2 cellular contexts compared by ENCODE assay signal in the genomic region with DNA sequence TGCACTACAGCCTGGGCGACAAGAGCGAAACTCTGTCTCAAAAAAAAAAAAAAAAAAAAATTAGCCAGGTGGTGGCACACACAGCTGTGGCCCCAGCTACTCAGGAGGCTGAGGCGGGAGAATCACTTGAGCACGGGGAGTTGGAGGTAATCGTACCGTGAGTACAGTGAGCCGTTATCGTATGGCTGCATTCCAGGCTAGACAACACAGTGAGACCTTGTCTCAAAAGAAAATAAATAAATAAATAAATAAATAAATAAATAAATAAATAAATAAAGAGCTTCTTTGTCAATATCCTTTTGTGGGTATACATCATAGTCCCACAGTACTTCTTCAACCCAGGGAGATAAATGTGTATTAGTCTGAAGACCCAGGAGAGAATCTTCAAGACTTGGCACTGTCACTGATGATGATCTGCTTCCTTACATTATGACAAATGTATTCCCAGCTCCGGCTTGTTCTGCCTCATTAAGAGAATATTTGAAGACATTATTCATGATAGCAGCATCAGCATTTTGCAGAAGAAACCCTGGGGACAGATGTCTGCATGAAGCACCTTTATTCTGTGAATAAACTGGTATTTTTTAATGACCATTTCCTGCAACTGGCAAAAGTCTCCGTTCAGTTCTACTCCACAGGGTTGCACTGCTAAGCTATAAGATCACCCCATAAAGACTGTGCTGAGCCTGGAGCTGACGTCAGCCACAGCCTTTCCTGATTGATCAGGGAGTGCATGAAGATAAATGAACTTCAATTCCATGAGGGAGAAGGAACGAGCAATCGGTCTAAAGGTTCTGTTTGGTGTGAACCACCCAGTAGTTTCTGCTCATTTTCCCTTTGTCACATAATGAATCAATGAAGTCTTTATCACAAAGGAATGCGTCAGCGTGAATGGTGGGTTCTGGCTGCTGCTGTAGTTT.
TF ChIP-seq lines count a peak whose summit lies in the region.

No MANE protein-coding gene starts in this region.

TF ChIP-seq in SK-N-SH treated with all-trans-retinoic acid at 6 μM for 48 hours, 23 proteins besides CTCF, POLR2A, EP300 and RAD21 (continued from another document):
- TF ChIP-seq, protein P1, sequence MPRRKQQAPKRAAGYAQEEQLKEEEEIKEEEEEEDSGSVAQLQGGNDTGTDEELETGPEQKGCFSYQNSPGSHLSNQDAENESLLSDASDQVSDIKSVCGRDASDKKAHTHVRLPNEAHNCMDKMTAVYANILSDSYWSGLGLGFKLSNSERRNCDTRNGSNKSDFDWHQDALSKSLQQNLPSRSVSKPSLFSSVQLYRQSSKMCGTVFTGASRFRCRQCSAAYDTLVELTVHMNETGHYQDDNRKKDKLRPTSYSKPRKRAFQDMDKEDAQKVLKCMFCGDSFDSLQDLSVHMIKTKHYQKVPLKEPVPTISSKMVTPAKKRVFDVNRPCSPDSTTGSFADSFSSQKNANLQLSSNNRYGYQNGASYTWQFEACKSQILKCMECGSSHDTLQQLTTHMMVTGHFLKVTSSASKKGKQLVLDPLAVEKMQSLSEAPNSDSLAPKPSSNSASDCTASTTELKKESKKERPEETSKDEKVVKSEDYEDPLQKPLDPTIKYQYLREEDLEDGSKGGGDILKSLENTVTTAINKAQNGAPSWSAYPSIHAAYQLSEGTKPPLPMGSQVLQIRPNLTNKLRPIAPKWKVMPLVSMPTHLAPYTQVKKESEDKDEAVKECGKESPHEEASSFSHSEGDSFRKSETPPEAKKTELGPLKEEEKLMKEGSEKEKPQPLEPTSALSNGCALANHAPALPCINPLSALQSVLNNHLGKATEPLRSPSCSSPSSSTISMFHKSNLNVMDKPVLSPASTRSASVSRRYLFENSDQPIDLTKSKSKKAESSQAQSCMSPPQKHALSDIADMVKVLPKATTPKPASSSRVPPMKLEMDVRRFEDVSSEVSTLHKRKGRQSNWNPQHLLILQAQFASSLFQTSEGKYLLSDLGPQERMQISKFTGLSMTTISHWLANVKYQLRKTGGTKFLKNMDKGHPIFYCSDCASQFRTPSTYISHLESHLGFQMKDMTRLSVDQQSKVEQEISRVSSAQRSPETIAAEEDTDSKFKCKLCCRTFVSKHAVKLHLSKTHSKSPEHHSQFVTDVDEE (CRISPR knock-in tag; IDR thresholded peaks at IDR 0.05): no peak
- TF ChIP-seq RARB (CRISPR knock-in tag; IDR thresholded peaks at IDR 0.05) (no peak), ZFP30 (CRISPR knock-in tag; IDR thresholded peaks at IDR 0.05) (no peak), SNAI2 (CRISPR knock-in tag; IDR thresholded peaks at IDR 0.05) (no peak), ZNF70 (CRISPR knock-in tag; IDR thresholded peaks at IDR 0.05) (no peak), TOX (CRISPR knock-in tag; IDR thresholded peaks at IDR 0.05; ENCODE audit: borderline replicate concordance) (no peak), ZNF8 (CRISPR knock-in tag; IDR thresholded peaks at IDR 0.05) (no peak), ZNF565 (CRISPR knock-in tag; conservative IDR thresholded peaks at IDR 0.05; ENCODE audit: low read depth) (no peak), ZC3H10 (CRISPR knock-in tag; IDR thresholded peaks at IDR 0.05) (no peak), TCF4 (CRISPR knock-in tag; IDR thresholded peaks at IDR 0.05; ENCODE audit: borderline replicate concordance) (no peak), ZFP3 (CRISPR knock-in tag; IDR thresholded peaks at IDR 0.05) (no peak)
- TF ChIP-seq, protein P2, sequence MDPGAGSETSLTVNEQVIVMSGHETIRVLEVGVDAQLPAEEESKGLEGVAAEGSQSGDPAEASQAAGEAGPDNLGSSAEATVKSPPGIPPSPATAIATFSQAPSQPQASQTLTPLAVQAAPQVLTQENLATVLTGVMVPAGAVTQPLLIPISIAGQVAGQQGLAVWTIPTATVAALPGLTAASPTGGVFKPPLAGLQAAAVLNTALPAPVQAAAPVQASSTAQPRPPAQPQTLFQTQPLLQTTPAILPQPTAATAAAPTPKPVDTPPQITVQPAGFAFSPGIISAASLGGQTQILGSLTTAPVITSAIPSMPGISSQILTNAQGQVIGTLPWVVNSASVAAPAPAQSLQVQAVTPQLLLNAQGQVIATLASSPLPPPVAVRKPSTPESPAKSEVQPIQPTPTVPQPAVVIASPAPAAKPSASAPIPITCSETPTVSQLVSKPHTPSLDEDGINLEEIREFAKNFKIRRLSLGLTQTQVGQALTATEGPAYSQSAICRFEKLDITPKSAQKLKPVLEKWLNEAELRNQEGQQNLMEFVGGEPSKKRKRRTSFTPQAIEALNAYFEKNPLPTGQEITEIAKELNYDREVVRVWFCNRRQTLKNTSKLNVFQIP (CRISPR knock-in tag; IDR thresholded peaks at IDR 0.05; ENCODE audit: borderline replicate concordance, low read depth): no peak

TF ChIP-seq in SK-N-SH, 30 proteins besides CTCF, POLR2A, EP300 and RAD21 (continued from another document):
- TF ChIP-seq, protein P3, sequence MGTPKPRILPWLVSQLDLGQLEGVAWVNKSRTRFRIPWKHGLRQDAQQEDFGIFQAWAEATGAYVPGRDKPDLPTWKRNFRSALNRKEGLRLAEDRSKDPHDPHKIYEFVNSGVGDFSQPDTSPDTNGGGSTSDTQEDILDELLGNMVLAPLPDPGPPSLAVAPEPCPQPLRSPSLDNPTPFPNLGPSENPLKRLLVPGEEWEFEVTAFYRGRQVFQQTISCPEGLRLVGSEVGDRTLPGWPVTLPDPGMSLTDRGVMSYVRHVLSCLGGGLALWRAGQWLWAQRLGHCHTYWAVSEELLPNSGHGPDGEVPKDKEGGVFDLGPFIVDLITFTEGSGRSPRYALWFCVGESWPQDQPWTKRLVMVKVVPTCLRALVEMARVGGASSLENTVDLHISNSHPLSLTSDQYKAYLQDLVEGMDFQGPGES (IDR thresholded peaks at IDR 0.05; ENCODE audit: low read depth, low read length): no peak
- TF ChIP-seq, protein P4, sequence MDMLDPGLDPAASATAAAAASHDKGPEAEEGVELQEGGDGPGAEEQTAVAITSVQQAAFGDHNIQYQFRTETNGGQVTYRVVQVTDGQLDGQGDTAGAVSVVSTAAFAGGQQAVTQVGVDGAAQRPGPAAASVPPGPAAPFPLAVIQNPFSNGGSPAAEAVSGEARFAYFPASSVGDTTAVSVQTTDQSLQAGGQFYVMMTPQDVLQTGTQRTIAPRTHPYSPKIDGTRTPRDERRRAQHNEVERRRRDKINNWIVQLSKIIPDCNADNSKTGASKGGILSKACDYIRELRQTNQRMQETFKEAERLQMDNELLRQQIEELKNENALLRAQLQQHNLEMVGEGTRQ (IDR thresholded peaks at IDR 0.05; ENCODE audit: borderline replicate concordance, low read depth, low read length): no peak
- TF ChIP-seq TAF1 (IDR thresholded peaks at IDR 0.05; ENCODE audit: borderline replicate concordance, low read depth, low read length) (no peak), NRF1 (IDR thresholded peaks at IDR 0.05; ENCODE audit: low read depth, low read length) (no peak), GATA2 (CRISPR knock-in tag; IDR thresholded peaks at IDR 0.05) (no peak), FOXJ3 (CRISPR knock-in tag; IDR thresholded peaks at IDR 0.05) (no peak), YY1 (IDR thresholded peaks at IDR 0.05; ENCODE audit: low read depth) (no peak), MEF2A (IDR thresholded peaks at IDR 0.05; ENCODE audit: borderline replicate concordance, low read depth) (no peak), CHD2 (IDR thresholded peaks at IDR 0.05; ENCODE audit: low read length, partially characterized antibody) (no peak), SIN3A (IDR thresholded peaks at IDR 0.05; ENCODE audit: borderline replicate concordance, low read depth, low read length) (no peak), FOXM1 (IDR thresholded peaks at IDR 0.05; ENCODE audit: low read depth) (no peak), RXRA (IDR thresholded peaks at IDR 0.05; ENCODE audit: borderline replicate concordance, low read depth) (no peak), TEAD4 (IDR thresholded peaks at IDR 0.05; ENCODE audit: borderline replicate concordance, insufficient read depth) (no peak), RCOR1 (IDR thresholded peaks at IDR 0.05; ENCODE audit: low read length) (no peak)
